15 cellular contexts compared by ENCODE assay signal in genomic region chr9:17130285-17130684, GRCh38.
"Had no signal": no experiment of that assay in that cellular context is flagged by ENCODE, and none has a peak within 500 bp of the region (broad histone marks: within the 10 kb centered on the region; RNA-seq: fewer than 3 reads in every experiment).

No MANE protein-coding gene starts in this region.

- FAIRE-seq: colon, keratinocyte, TTC549 had no signal

- DNase-seq: activated CD4-positive, alpha-beta T cell treated with anti-CD3 and anti-CD28 coated beads, Interleukin-2, amount 10 ng/mL, durations not matched to agents 7 days and 5 days; activated CD4-positive, CD25-positive, alpha-beta regulatory T cell treated with anti-CD3 and anti-CD28 coated beads, Interleukin-2, amount 50 U/mL, for 72 hours; activated CD8-positive, alpha-beta T cell treated with anti-CD3 and anti-CD28 coated beads, Interleukin-2, amount 10 ng/mL, durations not matched to agents 7 days and 5 days; activated gamma-delta T cell; amniotic stem cell; effector memory CD4-positive, alpha-beta T cell; foreskin keratinocyte; left colon; naive thymus-derived CD4-positive, alpha-beta T cell; stimulated activated CD4-positive, alpha-beta T cell treated with anti-CD3 and anti-CD28 coated beads, Interleukin-4, amount 100 ng/mL, for 24 hours; stimulated activated naive CD4-positive, alpha-beta T cell treated with Interleukin-2 at 50 U/mL for 16 hours; WERI-Rb-1 had no signal
